ENCODE assay signal across 1 cellular context in the genomic region with DNA sequence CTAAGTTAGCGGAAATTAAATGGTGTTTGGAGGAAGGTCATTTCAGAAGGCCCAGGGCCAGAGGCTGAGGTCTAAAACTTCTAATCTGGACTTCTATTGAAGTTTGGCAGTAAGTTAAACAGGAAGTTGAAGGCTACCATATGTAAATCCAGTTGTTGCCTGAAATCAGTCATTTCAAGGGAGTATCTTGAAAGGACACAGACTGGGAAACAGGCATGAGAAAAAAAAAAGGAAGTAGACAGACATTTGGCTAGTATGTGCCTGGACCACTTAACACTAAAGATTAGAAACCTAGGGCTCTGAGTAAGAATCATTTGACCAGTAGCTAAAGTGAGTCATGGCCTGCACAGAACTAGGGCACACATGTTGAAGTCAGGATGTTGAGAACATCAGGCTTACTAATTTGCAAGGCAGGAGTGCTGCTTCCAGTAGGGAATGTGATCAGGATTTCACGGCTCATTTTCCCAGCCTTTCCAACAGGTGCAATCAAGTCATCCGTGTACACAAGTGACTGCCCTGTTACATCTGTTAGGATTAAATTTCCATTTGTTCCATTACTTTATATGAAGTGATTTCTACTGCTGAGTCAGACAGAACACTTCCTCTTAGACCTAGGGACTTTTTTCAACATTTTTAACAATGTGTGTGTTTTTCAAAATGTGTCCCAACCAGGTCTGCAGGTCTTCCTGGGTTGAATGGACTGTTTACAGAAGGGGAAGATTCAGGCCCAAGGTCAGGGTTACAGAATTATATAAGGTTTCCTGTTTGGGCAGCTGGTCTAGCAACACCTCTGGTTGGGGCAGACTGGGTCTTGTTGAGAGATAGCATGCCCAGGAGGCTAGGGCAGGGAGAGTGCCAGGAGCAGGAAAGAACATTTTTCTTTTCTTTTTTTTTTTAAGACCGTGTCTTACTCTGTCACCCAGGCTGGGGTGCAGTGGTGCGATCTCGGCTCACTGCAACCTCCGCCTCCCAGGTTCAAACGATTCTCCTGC.
TF ChIP-seq lines count a peak whose summit lies in the region.

No MANE protein-coding gene starts in this region.

TF ChIP-seq in K562, 482 proteins besides CTCF, POLR2A, EP300 and RAD21 (continued from another document and continues in another):
- TF ChIP-seq SOX6 (IDR thresholded peaks at IDR 0.05): no peak
- TF ChIP-seq, protein P1, sequence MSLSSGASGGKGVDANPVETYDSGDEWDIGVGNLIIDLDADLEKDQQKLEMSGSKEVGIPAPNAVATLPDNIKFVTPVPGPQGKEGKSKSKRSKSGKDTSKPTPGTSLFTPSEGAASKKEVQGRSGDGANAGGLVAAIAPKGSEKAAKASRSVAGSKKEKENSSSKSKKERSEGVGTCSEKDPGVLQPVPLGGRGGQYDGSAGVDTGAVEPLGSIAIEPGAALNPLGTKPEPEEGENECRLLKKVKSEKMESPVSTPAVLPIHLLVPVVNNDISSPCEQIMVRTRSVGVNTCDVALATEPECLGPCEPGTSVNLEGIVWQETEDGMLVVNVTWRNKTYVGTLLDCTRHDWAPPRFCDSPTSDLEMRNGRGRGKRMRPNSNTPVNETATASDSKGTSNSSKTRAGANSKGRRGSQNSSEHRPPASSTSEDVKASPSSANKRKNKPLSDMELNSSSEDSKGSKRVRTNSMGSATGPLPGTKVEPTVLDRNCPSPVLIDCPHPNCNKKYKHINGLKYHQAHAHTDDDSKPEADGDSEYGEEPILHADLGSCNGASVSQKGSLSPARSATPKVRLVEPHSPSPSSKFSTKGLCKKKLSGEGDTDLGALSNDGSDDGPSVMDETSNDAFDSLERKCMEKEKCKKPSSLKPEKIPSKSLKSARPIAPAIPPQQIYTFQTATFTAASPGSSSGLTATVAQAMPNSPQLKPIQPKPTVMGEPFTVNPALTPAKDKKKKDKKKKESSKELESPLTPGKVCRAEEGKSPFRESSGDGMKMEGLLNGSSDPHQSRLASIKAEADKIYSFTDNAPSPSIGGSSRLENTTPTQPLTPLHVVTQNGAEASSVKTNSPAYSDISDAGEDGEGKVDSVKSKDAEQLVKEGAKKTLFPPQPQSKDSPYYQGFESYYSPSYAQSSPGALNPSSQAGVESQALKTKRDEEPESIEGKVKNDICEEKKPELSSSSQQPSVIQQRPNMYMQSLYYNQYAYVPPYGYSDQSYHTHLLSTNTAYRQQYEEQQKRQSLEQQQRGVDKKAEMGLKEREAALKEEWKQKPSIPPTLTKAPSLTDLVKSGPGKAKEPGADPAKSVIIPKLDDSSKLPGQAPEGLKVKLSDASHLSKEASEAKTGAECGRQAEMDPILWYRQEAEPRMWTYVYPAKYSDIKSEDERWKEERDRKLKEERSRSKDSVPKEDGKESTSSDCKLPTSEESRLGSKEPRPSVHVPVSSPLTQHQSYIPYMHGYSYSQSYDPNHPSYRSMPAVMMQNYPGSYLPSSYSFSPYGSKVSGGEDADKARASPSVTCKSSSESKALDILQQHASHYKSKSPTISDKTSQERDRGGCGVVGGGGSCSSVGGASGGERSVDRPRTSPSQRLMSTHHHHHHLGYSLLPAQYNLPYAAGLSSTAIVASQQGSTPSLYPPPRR (CRISPR knock-in tag; IDR thresholded peaks at IDR 0.05; ENCODE audit: borderline replicate concordance): peak; percentile 74; the same call in 1 of the 2 replicates
- TF ChIP-seq PTTG1 (tag; IDR thresholded peaks at IDR 0.05; ENCODE audit: low read depth): peak; percentile 60; the same call in 1 of the 2 replicates
- TF ChIP-seq, protein P2, sequence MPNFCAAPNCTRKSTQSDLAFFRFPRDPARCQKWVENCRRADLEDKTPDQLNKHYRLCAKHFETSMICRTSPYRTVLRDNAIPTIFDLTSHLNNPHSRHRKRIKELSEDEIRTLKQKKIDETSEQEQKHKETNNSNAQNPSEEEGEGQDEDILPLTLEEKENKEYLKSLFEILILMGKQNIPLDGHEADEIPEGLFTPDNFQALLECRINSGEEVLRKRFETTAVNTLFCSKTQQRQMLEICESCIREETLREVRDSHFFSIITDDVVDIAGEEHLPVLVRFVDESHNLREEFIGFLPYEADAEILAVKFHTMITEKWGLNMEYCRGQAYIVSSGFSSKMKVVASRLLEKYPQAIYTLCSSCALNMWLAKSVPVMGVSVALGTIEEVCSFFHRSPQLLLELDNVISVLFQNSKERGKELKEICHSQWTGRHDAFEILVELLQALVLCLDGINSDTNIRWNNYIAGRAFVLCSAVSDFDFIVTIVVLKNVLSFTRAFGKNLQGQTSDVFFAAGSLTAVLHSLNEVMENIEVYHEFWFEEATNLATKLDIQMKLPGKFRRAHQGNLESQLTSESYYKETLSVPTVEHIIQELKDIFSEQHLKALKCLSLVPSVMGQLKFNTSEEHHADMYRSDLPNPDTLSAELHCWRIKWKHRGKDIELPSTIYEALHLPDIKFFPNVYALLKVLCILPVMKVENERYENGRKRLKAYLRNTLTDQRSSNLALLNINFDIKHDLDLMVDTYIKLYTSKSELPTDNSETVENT (CRISPR knock-in tag; IDR thresholded peaks at IDR 0.05): no peak
- no peak for TF ChIP-seq ETS2 (tag; IDR thresholded peaks at IDR 0.05; ENCODE audit: borderline replicate concordance, poor library complexity, severe bottlenecking)
- peak; percentile 67 for TF ChIP-seq MYC (IDR thresholded peaks at IDR 0.05; ENCODE audit: low read depth, low read length)
- no peak for TF ChIP-seq MYC (CRISPR knock-in tag; IDR thresholded peaks at IDR 0.05; ENCODE audit: borderline replicate concordance, low read depth)
- TF ChIP-seq, protein P3, sequence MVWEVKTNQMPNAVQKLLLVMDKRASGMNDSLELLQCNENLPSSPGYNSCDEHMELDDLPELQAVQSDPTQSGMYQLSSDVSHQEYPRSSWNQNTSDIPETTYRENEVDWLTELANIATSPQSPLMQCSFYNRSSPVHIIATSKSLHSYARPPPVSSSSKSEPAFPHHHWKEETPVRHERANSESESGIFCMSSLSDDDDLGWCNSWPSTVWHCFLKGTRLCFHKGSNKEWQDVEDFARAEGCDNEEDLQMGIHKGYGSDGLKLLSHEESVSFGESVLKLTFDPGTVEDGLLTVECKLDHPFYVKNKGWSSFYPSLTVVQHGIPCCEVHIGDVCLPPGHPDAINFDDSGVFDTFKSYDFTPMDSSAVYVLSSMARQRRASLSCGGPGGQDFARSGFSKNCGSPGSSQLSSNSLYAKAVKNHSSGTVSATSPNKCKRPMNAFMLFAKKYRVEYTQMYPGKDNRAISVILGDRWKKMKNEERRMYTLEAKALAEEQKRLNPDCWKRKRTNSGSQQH (CRISPR knock-in tag; IDR thresholded peaks at IDR 0.05): 0 out of 2 replicates have a peak, but pooled peaks have one; percentile 8
- TF ChIP-seq, protein P4, sequence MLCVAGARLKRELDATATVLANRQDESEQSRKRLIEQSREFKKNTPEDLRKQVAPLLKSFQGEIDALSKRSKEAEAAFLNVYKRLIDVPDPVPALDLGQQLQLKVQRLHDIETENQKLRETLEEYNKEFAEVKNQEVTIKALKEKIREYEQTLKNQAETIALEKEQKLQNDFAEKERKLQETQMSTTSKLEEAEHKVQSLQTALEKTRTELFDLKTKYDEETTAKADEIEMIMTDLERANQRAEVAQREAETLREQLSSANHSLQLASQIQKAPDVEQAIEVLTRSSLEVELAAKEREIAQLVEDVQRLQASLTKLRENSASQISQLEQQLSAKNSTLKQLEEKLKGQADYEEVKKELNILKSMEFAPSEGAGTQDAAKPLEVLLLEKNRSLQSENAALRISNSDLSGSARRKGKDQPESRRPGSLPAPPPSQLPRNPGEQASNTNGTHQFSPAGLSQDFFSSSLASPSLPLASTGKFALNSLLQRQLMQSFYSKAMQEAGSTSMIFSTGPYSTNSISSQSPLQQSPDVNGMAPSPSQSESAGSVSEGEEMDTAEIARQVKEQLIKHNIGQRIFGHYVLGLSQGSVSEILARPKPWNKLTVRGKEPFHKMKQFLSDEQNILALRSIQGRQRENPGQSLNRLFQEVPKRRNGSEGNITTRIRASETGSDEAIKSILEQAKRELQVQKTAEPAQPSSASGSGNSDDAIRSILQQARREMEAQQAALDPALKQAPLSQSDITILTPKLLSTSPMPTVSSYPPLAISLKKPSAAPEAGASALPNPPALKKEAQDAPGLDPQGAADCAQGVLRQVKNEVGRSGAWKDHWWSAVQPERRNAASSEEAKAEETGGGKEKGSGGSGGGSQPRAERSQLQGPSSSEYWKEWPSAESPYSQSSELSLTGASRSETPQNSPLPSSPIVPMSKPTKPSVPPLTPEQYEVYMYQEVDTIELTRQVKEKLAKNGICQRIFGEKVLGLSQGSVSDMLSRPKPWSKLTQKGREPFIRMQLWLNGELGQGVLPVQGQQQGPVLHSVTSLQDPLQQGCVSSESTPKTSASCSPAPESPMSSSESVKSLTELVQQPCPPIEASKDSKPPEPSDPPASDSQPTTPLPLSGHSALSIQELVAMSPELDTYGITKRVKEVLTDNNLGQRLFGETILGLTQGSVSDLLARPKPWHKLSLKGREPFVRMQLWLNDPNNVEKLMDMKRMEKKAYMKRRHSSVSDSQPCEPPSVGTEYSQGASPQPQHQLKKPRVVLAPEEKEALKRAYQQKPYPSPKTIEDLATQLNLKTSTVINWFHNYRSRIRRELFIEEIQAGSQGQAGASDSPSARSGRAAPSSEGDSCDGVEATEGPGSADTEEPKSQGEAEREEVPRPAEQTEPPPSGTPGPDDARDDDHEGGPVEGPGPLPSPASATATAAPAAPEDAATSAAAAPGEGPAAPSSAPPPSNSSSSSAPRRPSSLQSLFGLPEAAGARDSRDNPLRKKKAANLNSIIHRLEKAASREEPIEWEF (CRISPR knock-in tag; IDR thresholded peaks at IDR 0.05): peak; percentile 11; the same call in 1 of the 2 replicates
- TF ChIP-seq CBX3 (IDR thresholded peaks at IDR 0.05; ENCODE audit: borderline replicate concordance in 1 of 2, low read length in 2 of 2): peak in 1 of 2 experiments; percentile 44; a peak in 1 of 3 replicates
- peak; percentile 34 for TF ChIP-seq HMGN3 (IDR thresholded peaks at IDR 0.05; ENCODE audit: borderline replicate concordance, extremely low read depth, insufficient read length, low read depth, low read length)
- TF ChIP-seq RBM25 (IDR thresholded peaks at IDR 0.05; ENCODE audit: low read depth, low read length, severe bottlenecking): peak; percentile 11
- peak; percentile 78 for TF ChIP-seq SMAD4 (CRISPR knock-in tag; conservative IDR thresholded peaks at IDR 0.05)
- TF ChIP-seq HSF4 (CRISPR knock-in tag; IDR thresholded peaks at IDR 0.05; ENCODE audit: borderline replicate concordance): peak; percentile 77; the same call in 1 of the 2 replicates
- no peak for TF ChIP-seq HNRNPUL1 (IDR thresholded peaks at IDR 0.05; ENCODE audit: low read length)
- TF ChIP-seq NUFIP1 (IDR thresholded peaks at IDR 0.05; ENCODE audit: partially characterized antibody): no peak
- 0 out of 2 replicates have a peak, but pooled peaks have one; percentile 44 for TF ChIP-seq ZNF707 (CRISPR knock-in tag; conservative IDR thresholded peaks at IDR 0.05)
- TF ChIP-seq, protein P5, sequence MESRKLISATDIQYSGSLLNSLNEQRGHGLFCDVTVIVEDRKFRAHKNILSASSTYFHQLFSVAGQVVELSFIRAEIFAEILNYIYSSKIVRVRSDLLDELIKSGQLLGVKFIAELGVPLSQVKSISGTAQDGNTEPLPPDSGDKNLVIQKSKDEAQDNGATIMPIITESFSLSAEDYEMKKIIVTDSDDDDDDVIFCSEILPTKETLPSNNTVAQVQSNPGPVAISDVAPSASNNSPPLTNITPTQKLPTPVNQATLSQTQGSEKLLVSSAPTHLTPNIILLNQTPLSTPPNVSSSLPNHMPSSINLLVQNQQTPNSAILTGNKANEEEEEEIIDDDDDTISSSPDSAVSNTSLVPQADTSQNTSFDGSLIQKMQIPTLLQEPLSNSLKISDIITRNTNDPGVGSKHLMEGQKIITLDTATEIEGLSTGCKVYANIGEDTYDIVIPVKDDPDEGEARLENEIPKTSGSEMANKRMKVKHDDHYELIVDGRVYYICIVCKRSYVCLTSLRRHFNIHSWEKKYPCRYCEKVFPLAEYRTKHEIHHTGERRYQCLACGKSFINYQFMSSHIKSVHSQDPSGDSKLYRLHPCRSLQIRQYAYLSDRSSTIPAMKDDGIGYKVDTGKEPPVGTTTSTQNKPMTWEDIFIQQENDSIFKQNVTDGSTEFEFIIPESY (CRISPR knock-in tag; IDR thresholded peaks at IDR 0.05): 0 out of 2 replicates have a peak, but pooled peaks have one; percentile 3
- TF ChIP-seq COPS2 (conservative IDR thresholded peaks at IDR 0.05): no peak
- TF ChIP-seq JUND (IDR thresholded peaks at IDR 0.05; ENCODE audit: borderline replicate concordance, low read depth, low read length): peak; percentile 97
- TF ChIP-seq JUND (tag; IDR thresholded peaks at IDR 0.05; ENCODE audit: borderline replicate concordance, low read depth, low read length): peak; percentile 96
- TF ChIP-seq ETV6 (IDR thresholded peaks at IDR 0.05; ENCODE audit: borderline replicate concordance in 1 of 2, low read depth in 2 of 2, low read length in 1 of 2): 0 out of 4 replicates have a peak, but pooled peaks of 1 of the 2 experiments have one; percentile 51
- TF ChIP-seq ETV6 (CRISPR knock-in tag; IDR thresholded peaks at IDR 0.05; ENCODE audit: borderline replicate concordance): no peak
- TF ChIP-seq ELF4 (CRISPR knock-in tag; IDR thresholded peaks at IDR 0.05): peak; percentile 63; the same call in 1 of the 2 replicates
- 0 out of 2 replicates have a peak, but pooled peaks have one; percentile 54 for TF ChIP-seq POLR2AphosphoS2 (IDR thresholded peaks at IDR 0.05; ENCODE audit: low read length)
- peak; percentile 46; the same call in 1 of the 2 replicates for TF ChIP-seq PML (IDR thresholded peaks at IDR 0.05; ENCODE audit: low read length)
- TF ChIP-seq BRD4 (IDR thresholded peaks at IDR 0.05): peak; percentile 79
- TF ChIP-seq TAL1 (IDR thresholded peaks at IDR 0.05): no peak
- no peak; the same call in 1 of the 2 replicates for TF ChIP-seq REST (CRISPR knock-in tag; IDR thresholded peaks at IDR 0.05; ENCODE audit: low read depth)
- TF ChIP-seq CEBPG (CRISPR knock-in tag; IDR thresholded peaks at IDR 0.05): no peak
- no peak for TF ChIP-seq CEBPG (tag; conservative IDR thresholded peaks at IDR 0.05 in 1 of 2, IDR thresholded peaks at IDR 0.05 in 1 of 2)
